22 cellular contexts compared by ENCODE assay signal in the genomic region with DNA sequence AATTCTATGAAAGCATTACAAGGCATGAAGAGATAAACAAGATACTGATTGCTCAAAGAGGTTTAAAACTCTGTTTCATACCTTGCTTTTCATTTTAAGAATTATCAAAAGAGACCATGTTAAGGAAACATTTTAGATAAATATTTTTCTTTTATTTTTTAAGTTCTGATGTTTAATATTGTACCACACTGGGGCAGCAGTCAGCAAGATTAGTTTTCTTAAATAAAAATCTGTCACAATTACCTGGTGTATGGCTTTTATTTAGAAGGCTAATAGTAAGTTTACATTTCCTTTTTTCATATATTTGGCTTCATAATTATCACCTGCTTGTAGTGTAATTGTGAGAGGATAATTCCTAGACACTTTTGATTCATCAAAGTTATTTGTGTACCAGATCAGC. TPM values are rescaled to one million over a fixed set of nuclear protein-coding genes. Genes with fewer than 3 reads are reported as not detected.
A peak's percentile ranks its signal among the peaks of the same experiment; 100 is the strongest.
DNase-seq lines count a peak whose midpoint lies in the region; ATAC-seq, FAIRE-seq and TF ChIP-seq lines count a peak whose summit lies in the region.
"Had no signal": no experiment of that assay in that cellular context is flagged by ENCODE, and none has a peak within 500 bp of the region (broad histone marks: within the 10 kb centered on the region; RNA-seq: fewer than 3 reads in every experiment).

No MANE protein-coding gene starts in this region.

- RAD21 ChIA-PET in HCT116 (lab: Charles Lee; ENCODE audit: low non-redundant PET in 1 of 2, low total read pairs in 2 of 2, uncharacterized antibody in 2 of 2, unreplicated experiment in 2 of 2): no interaction called here

- no peak overlapping the region for H3K9ac ChIP-seq in HCT116 (ENCODE audit: low read length)

- no peaks in the 10 kb centered on the region for H3K27me3 ChIP-seq in HCT116 (ENCODE audit: insufficient read depth, low read length)
- H3K27me3 ChIP-seq: heart left ventricle had no signal

- H3K9me2 ChIP-seq in HCT116 (ENCODE audit: insufficient read depth): no peaks in the 10 kb centered on the region

- BruUV-seq in HCT116 (replicated peaks; lab: Mats Ljungman, UMichigan): no TSS peak

- ATAC-seq in HCT116: no peak
- ATAC-seq: activated naive CD8-positive, alpha-beta T cell treated with anti-CD3 and anti-CD28 coated beads, Interleukin-2, amount 50 U/mL, for 24 hours; GM12878; heart left ventricle had no signal

- POLR2A ChIA-PET in HCT116 (lab: Charles Lee): no interaction called here

- CTCF ChIA-PET in HCT116 (lab: Charles Lee): no interaction called here
- CTCF ChIA-PET in activated naive CD4-positive, alpha-beta T cell treated with anti-CD3 and anti-CD28 coated beads, Interleukin-2, amount 10 ng/mL, durations not matched to agents 7 days and 5 days (lab: Charles Lee): no interaction called here

- TF ChIP-seq CTCF in AG10803 (conservative IDR thresholded peaks at IDR 0.05; ENCODE audit: low read length) (0 out of 2 replicates have a peak, but pooled peaks have one; percentile 3), HCT116 (IDR thresholded peaks at IDR 0.05 in 2 of 3, conservative IDR thresholded peaks at IDR 0.05 in 1 of 3; ENCODE audit: borderline replicate concordance in 1 of 3, insufficient read depth in 1 of 3, low read depth in 2 of 3, low read length in 2 of 3) (no peak), fibroblast of villous mesenchyme (IDR thresholded peaks at IDR 0.05; ENCODE audit: insufficient read depth, low read depth, low read length) (no peak)

- peak; percentile 43 for TF ChIP-seq RAD21 in HCT116 (IDR thresholded peaks at IDR 0.05; ENCODE audit: low read depth)

- no peaks in the 10 kb centered on the region for H3K36me3 Mint-ChIP-seq in activated naive CD4-positive, alpha-beta T cell treated with anti-CD3 and anti-CD28 coated beads, Interleukin-2, amount 10 ng/mL, durations not matched to agents 7 days and 5 days

- H3K4me3 ChIP-seq in AG10803 (ENCODE audit: low read length) (no peak overlapping the region), HCT116 (replicated peaks in 1 of 2; ENCODE audit: low read depth in 1 of 2, low read length in 2 of 2) (no peak overlapping the region), fibroblast of villous mesenchyme (ENCODE audit: low read depth, low read length) (no peak overlapping the region)
- H3K4me3 ChIP-seq: GM12878, HAP-1, heart left ventricle had no signal

- H3K4me2 ChIP-seq in HCT116 (ENCODE audit: low read length): no peak overlapping the region

- H3K27ac ChIP-seq in HCT116 (ENCODE audit: low read depth, low read length): no peak overlapping the region
- H3K27ac ChIP-seq: heart left ventricle had no signal

- H3K4me1 Mint-ChIP-seq in activated naive CD4-positive, alpha-beta T cell treated with anti-CD3 and anti-CD28 coated beads, Interleukin-2, amount 10 ng/mL, durations not matched to agents 7 days and 5 days: no peaks in the 10 kb centered on the region
- H3K4me1 Mint-ChIP-seq: activated naive CD8-positive, alpha-beta T cell treated with anti-CD3 and anti-CD28 coated beads, Interleukin-2, amount 50 U/mL, for 24 hours; neural crest cell had no signal

- H4K20me1 ChIP-seq in HCT116 (ENCODE audit: insufficient read depth): no peaks in the 10 kb centered on the region

- no peak overlapping the region for H3K4me3 Mint-ChIP-seq in activated naive CD4-positive, alpha-beta T cell treated with anti-CD3 and anti-CD28 coated beads, Interleukin-2, amount 10 ng/mL, durations not matched to agents 7 days and 5 days
- H3K4me3 Mint-ChIP-seq: activated naive CD8-positive, alpha-beta T cell treated with anti-CD3 and anti-CD28 coated beads, Interleukin-2, amount 50 U/mL, for 24 hours; neural crest cell had no signal

- no peak overlapping the region for H2AFZ ChIP-seq in HCT116 (ENCODE audit: low read depth, low read length, poor library complexity, severe bottlenecking)

- no peaks in the 10 kb centered on the region for H3K36me3 ChIP-seq in HCT116 (ENCODE audit: control insufficient read depth in 1 of 2, insufficient read depth in 2 of 2, low read length in 2 of 2)
- H3K36me3 ChIP-seq: HAP-1, heart left ventricle had no signal

- no peak overlapping the region for H3K27ac Mint-ChIP-seq in activated naive CD4-positive, alpha-beta T cell treated with anti-CD3 and anti-CD28 coated beads, Interleukin-2, amount 10 ng/mL, durations not matched to agents 7 days and 5 days
- H3K27ac Mint-ChIP-seq: activated naive CD8-positive, alpha-beta T cell treated with anti-CD3 and anti-CD28 coated beads, Interleukin-2, amount 50 U/mL, for 24 hours had no signal

- intact Hi-C loops in HCT116 (cut with micrococcal nuclease): loop anchor here (10.0 kb wide), 1 partner anchor 640 kb away; no protein-coding TSS in a partner anchor

- TF ChIP-seq POLR2A in HCT116 (IDR thresholded peaks at IDR 0.05; ENCODE audit: borderline replicate concordance, extremely low read depth, insufficient read depth, insufficient read length) (no peak), H54 (IDR thresholded peaks at IDR 0.05; ENCODE audit: low read depth, low read length) (no peak)

- peaks cover 2% of the 10 kb centered on the region for H3K9me3 Mint-ChIP-seq in activated naive CD4-positive, alpha-beta T cell treated with anti-CD3 and anti-CD28 coated beads, Interleukin-2, amount 10 ng/mL, durations not matched to agents 7 days and 5 days

- FAIRE-seq in H54 (lab: Jason Lieb, UNC): no peak
- FAIRE-seq: GM12878 had no signal

- no peaks in the 10 kb centered on the region for H3K9me3 ChIP-seq in HCT116 (ENCODE audit: control insufficient read depth in 1 of 2, insufficient read depth in 1 of 2, low read depth in 1 of 2, low read length in 2 of 2)
- H3K9me3 ChIP-seq: HAP-1 had no signal

- H3K27me3 Mint-ChIP-seq in activated naive CD4-positive, alpha-beta T cell treated with anti-CD3 and anti-CD28 coated beads, Interleukin-2, amount 10 ng/mL, durations not matched to agents 7 days and 5 days: no peaks in the 10 kb centered on the region

- no peaks in the 10 kb centered on the region for H3K79me2 ChIP-seq in HCT116 (ENCODE audit: insufficient read depth, low read length)

- no peaks in the 10 kb centered on the region; a peak in 1 of 4 replicates for H3K4me1 ChIP-seq in HCT116 (ENCODE audit: control insufficient read depth in 1 of 2, insufficient read depth in 2 of 2, low read length in 2 of 2)
- H3K4me1 ChIP-seq: heart left ventricle had no signal

- DNase-seq in AG10803 (ENCODE audit: low read depth): no peak
- DNase-seq in HCT116 (ENCODE audit: low read depth, low spot score): peak; percentile 6
- DNase-seq in amniotic epithelial cell (ENCODE audit: low read depth): peak; percentile 42
- DNase-seq in fibroblast of villous mesenchyme (ENCODE audit: low read depth): peak; percentile 12
- no peak for DNase-seq in activated naive CD4-positive, alpha-beta T cell treated with anti-CD3 and anti-CD28 coated beads, Interleukin-2, amount 10 ng/mL, durations not matched to agents 7 days and 5 days
- no peak for DNase-seq in pons (ENCODE audit: low spot score)
- DNase-seq in H54 (ENCODE audit: insufficient read length, low spot score): no peak
- DNase-seq: activated CD4-positive, alpha-beta T cell treated with anti-CD3 and anti-CD28 coated beads, Interleukin-2, amount 50 U/mL, for 48 hours; activated naive CD8-positive, alpha-beta T cell treated with anti-CD3 and anti-CD28 coated beads, Interleukin-2, amount 50 U/mL, for 24 hours; activated T-cell treated with anti-CD3 and anti-CD28 coated beads, Interleukin-2, amount 50 U/mL, for 48 hours; C1 segment of cervical spinal cord; cerebellar nuclear complex; heart left ventricle; islet precursor cell; NCI-H1092; NCI-H446; OCI-M1; retina had no signal

TF ChIP-seq in HCT116, 20 proteins besides CTCF, POLR2A, EP300 and RAD21:
- no peak for TF ChIP-seq ZNF274 (IDR thresholded peaks at IDR 0.05; ENCODE audit: low read depth, low read length)
- no peak for TF ChIP-seq TCF7L2 (IDR thresholded peaks at IDR 0.05; ENCODE audit: borderline replicate concordance, extremely low read depth, insufficient read depth, insufficient read length)
- TF ChIP-seq, protein P1, sequence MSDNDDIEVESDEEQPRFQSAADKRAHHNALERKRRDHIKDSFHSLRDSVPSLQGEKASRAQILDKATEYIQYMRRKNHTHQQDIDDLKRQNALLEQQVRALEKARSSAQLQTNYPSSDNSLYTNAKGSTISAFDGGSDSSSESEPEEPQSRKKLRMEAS (IDR thresholded peaks at IDR 0.05): no peak
- no peak for TF ChIP-seq ZFX (IDR thresholded peaks at IDR 0.05)
- TF ChIP-seq CBX3 (IDR thresholded peaks at IDR 0.05; ENCODE audit: low read depth): no peak
- no peak for TF ChIP-seq SP1 (IDR thresholded peaks at IDR 0.05; ENCODE audit: low read depth)
- no peak for TF ChIP-seq SRF (IDR thresholded peaks at IDR 0.05; ENCODE audit: low read depth)
- TF ChIP-seq JUND (IDR thresholded peaks at IDR 0.05): no peak
- TF ChIP-seq, protein P2, sequence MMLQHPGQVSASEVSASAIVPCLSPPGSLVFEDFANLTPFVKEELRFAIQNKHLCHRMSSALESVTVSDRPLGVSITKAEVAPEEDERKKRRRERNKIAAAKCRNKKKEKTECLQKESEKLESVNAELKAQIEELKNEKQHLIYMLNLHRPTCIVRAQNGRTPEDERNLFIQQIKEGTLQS (IDR thresholded peaks at IDR 0.05): no peak
- TF ChIP-seq YY1 (IDR thresholded peaks at IDR 0.05; ENCODE audit: extremely low read depth, insufficient replicate concordance, low read depth, low read length): no peak
- TF ChIP-seq FOSL1 (IDR thresholded peaks at IDR 0.05; ENCODE audit: low read depth): no peak

RNA-seq across cellular contexts. Expression of a gene that starts 46.4 kb away (rescaled TPM):
- 0.61 TPM for total RNA-seq in HCT116 (2021; ENCODE audit: unreplicated experiment)
- polyA plus RNA-seq in HCT116 (2012): 0.06 and 0.20 TPM in 2 replicates
- total RNA-seq in fibroblast of villous mesenchyme: 5.8 and 10.8 TPM in 2 replicates
- total RNA-seq: mesenteric fat pad had no signal

Comparison
In these comparisons a context has a peak if more than half of its experiments do, and no peak if none do; other contexts are left out.
1. DNase-seq: peak in HCT116 (single experiment), amniotic epithelial cell (single experiment) and fibroblast of villous mesenchyme (single experiment); none in AG10803 (single experiment), activated naive CD4-positive, alpha-beta T cell treated with anti-CD3 and anti-CD28 coated beads, Interleukin-2, amount 10 ng/mL, durations not matched to agents 7 days and 5 days (single experiment), pons (single experiment) and H54 (single experiment).